13 cellular contexts compared by ENCODE assay signal in genomic region chr12:48288387-48289268, GRCh38.
A peak's percentile ranks its signal among the peaks of the same experiment; 100 is the strongest.
DNase-seq lines count a peak whose midpoint lies in the region; ATAC-seq and TF ChIP-seq lines count a peak whose summit lies in the region.
"Had no signal": no experiment of that assay in that cellular context is flagged by ENCODE, and none has a peak within 500 bp of the region (broad histone marks: within the 10 kb centered on the region; RNA-seq: fewer than 3 reads in every experiment).

No MANE protein-coding gene starts in this region.

- no peak overlapping the region for H3K4ac ChIP-seq in neuronal stem cell (ENCODE audit: low read length)

- ATAC-seq in GM23338 (no peak), left colon (peak; percentile 85)
- no peak for ATAC-seq in effector memory CD8-positive, alpha-beta T cell (replicated peaks)
- ATAC-seq: HCT116 had no signal

- no peaks in the 10 kb centered on the region for H3K79me1 ChIP-seq in neuronal stem cell (ENCODE audit: low read depth, low read length)

- H3K27ac ChIP-seq in GM23338 (ENCODE audit: low read depth) = no peak overlapping the region
- no peak overlapping the region for H3K27ac ChIP-seq in neuronal stem cell (replicated peaks; ENCODE audit: low read length)
- H3K27ac ChIP-seq: BLaER1 treated with 17β-estradiol and CSF1 and Interleukin-3, amounts not matched to agents 10 nM and 100 nM had no signal

- H2BK5ac ChIP-seq in neuronal stem cell (ENCODE audit: low read length) = no peak overlapping the region

- H3K4me1 ChIP-seq in GM23338 (ENCODE audit: insufficient read depth) = no peaks in the 10 kb centered on the region
- H3K4me1 ChIP-seq in neuronal stem cell (ENCODE audit: control insufficient read depth in 2 of 2, insufficient read depth in 1 of 2, low read depth in 1 of 2, low read length in 2 of 2) = peaks cover 0 to 4% of the 10 kb centered on the region in 2 donors

- WGBS in neuronal stem cell (ENCODE audit: extremely low coverage in 2 of 2, insufficient read length in 2 of 2, insufficient replicate concordance in 1 of 2), 2 donors = no CpG with 5 or more reads among the region's 6 CpGs

- H2AK5ac ChIP-seq in neuronal stem cell (ENCODE audit: low read depth, low read length) = no peak overlapping the region

- no peaks in the 10 kb centered on the region for H3F3A ChIP-seq in GM23338 (replicated peaks; ENCODE audit: low read depth)

- no peak overlapping the region for H3K18ac ChIP-seq in neuronal stem cell (ENCODE audit: low read length)

- no peak overlapping the region for H3K9ac ChIP-seq in neuronal stem cell (ENCODE audit: low read depth, low read length, poor library complexity)
- H3K9ac ChIP-seq: BLaER1 treated with 17β-estradiol and CSF1 and Interleukin-3, amounts not matched to agents 10 nM and 100 nM had no signal

- H3K4me2 ChIP-seq in GM23338 (no peak overlapping the region), neuronal stem cell (ENCODE audit: insufficient read depth, low read length, poor library complexity, severe bottlenecking) (no peak overlapping the region)
- H3K4me2 ChIP-seq: BLaER1 treated with 17β-estradiol and CSF1 and Interleukin-3, amounts not matched to agents 10 nM and 100 nM had no signal

- H3K9me3 ChIP-seq in neuronal stem cell (replicated peaks in 1 of 2; ENCODE audit: control insufficient read depth in 2 of 2, insufficient read depth in 1 of 2, low read depth in 1 of 2, low read length in 2 of 2) = no peaks in the 10 kb centered on the region

- H2BK15ac ChIP-seq in neuronal stem cell (ENCODE audit: low read length) = no peak overlapping the region

- no peaks in the 10 kb centered on the region; the same call in 2 of the 3 replicates for H3K9me3 Mint-ChIP-seq in GM23338
- H3K9me3 Mint-ChIP-seq in activated T-helper 2 cell treated with anti-CD3 and anti-CD28 coated beads, Interferon-gamma antibody, Interleukin-2, Interleukin-4, amounts not matched to agents 10 μg/mL and 5 μg/mL and 100 μg/mL, durations not matched to agents 14 hours and 24 hours and 36 hours = peaks cover 4% of the 10 kb centered on the region
- H3K9me3 Mint-ChIP-seq in effector memory CD8-positive, alpha-beta T cell = no peaks in the 10 kb centered on the region
- H3K9me3 Mint-ChIP-seq: CD4-positive, CD25-positive, alpha-beta regulatory T cell had no signal

- H4K91ac ChIP-seq in neuronal stem cell (ENCODE audit: low read depth, low read length, poor library complexity) = no peak overlapping the region

- no peak overlapping the region for H3K23ac ChIP-seq in neuronal stem cell (ENCODE audit: low read depth, low read length, poor library complexity)

- H3K4me3 ChIP-seq in GM23338 (no peak overlapping the region), neuronal stem cell (ENCODE audit: low read length in 2 of 2) (no peak overlapping the region)
- H3K4me3 ChIP-seq: BLaER1 treated with 17β-estradiol and CSF1 and Interleukin-3, amounts not matched to agents 10 nM and 100 nM had no signal

- no peaks in the 10 kb centered on the region for H3K36me3 Mint-ChIP-seq in GM23338 (ENCODE audit: low read depth)
- H3K36me3 Mint-ChIP-seq in activated T-helper 2 cell treated with anti-CD3 and anti-CD28 coated beads, Interferon-gamma antibody, Interleukin-2, Interleukin-4, amounts not matched to agents 10 μg/mL and 5 μg/mL and 100 μg/mL, durations not matched to agents 14 hours and 24 hours and 36 hours (ENCODE audit: low read depth) = no peaks in the 10 kb centered on the region
- no peaks in the 10 kb centered on the region for H3K36me3 Mint-ChIP-seq in effector memory CD8-positive, alpha-beta T cell (ENCODE audit: insufficient read depth)
- H3K36me3 Mint-ChIP-seq: CD4-positive, CD25-positive, alpha-beta regulatory T cell had no signal

- peaks cover 3% of the 10 kb centered on the region for H3K27me3 Mint-ChIP-seq in GM23338 (ENCODE audit: insufficient read depth, low read depth, poor library complexity)
- H3K27me3 Mint-ChIP-seq in activated T-helper 2 cell treated with anti-CD3 and anti-CD28 coated beads, Interferon-gamma antibody, Interleukin-2, Interleukin-4, amounts not matched to agents 10 μg/mL and 5 μg/mL and 100 μg/mL, durations not matched to agents 14 hours and 24 hours and 36 hours (ENCODE audit: low read depth) = peaks cover 7% of the 10 kb centered on the region
- peaks cover 18 to 20% of the 10 kb centered on the region in 2 donors for H3K27me3 Mint-ChIP-seq in effector memory CD8-positive, alpha-beta T cell

- intact Hi-C loops in left colon (cut with DNase I, micrococcal nuclease) = no loop called here
- intact Hi-C loops in activated T-helper 2 cell treated with anti-CD3 and anti-CD28 coated beads, Interferon-gamma antibody, Interleukin-2, Interleukin-4, amounts not matched to agents 10 μg/mL and 5 μg/mL and 100 μg/mL, durations not matched to agents 14 hours and 24 hours and 36 hours (cut with micrococcal nuclease) = no loop called here

- TF ChIP-seq CTCF in GM23338 (conservative IDR thresholded peaks at IDR 0.05; ENCODE audit: low read depth in 2 of 2) = no peak

- H3K14ac ChIP-seq in neuronal stem cell (ENCODE audit: low read length) = no peak overlapping the region

- no peak overlapping the region for H3K4me3 Mint-ChIP-seq in GM23338
- no peak overlapping the region for H3K4me3 Mint-ChIP-seq in activated T-helper 2 cell treated with anti-CD3 and anti-CD28 coated beads, Interferon-gamma antibody, Interleukin-2, Interleukin-4, amounts not matched to agents 10 μg/mL and 5 μg/mL and 100 μg/mL, durations not matched to agents 14 hours and 24 hours and 36 hours (ENCODE audit: low read depth)
- no peak overlapping the region for H3K4me3 Mint-ChIP-seq in effector memory CD8-positive, alpha-beta T cell
- H3K4me3 Mint-ChIP-seq: CD4-positive, CD25-positive, alpha-beta regulatory T cell had no signal

- no peak overlapping the region for H4K8ac ChIP-seq in neuronal stem cell (ENCODE audit: low read depth, low read length)

- H4K20me1 ChIP-seq in GM23338 (replicated peaks; ENCODE audit: insufficient read depth) = no peaks in the 10 kb centered on the region
- H4K20me1 ChIP-seq: BLaER1 treated with 17β-estradiol and CSF1 and Interleukin-3, amounts not matched to agents 10 nM and 100 nM had no signal

- H3K27ac Mint-ChIP-seq in GM23338 = no peak overlapping the region
- H3K27ac Mint-ChIP-seq in activated T-helper 2 cell treated with anti-CD3 and anti-CD28 coated beads, Interferon-gamma antibody, Interleukin-2, Interleukin-4, amounts not matched to agents 10 μg/mL and 5 μg/mL and 100 μg/mL, durations not matched to agents 14 hours and 24 hours and 36 hours = no peak overlapping the region
- no peak overlapping the region for H3K27ac Mint-ChIP-seq in effector memory CD8-positive, alpha-beta T cell
- H3K27ac Mint-ChIP-seq: CD4-positive, CD25-positive, alpha-beta regulatory T cell had no signal

- H3K36me3 ChIP-seq in GM23338 (ENCODE audit: insufficient read depth) (no peaks in the 10 kb centered on the region), neuronal stem cell (replicated peaks in 1 of 2; ENCODE audit: control insufficient read depth in 2 of 2, insufficient read depth in 2 of 2, low read length in 2 of 2) (no peaks in the 10 kb centered on the region)
- H3K36me3 ChIP-seq: BLaER1 treated with 17β-estradiol and CSF1 and Interleukin-3, amounts not matched to agents 10 nM and 100 nM had no signal

- no peak for DNase-seq in GM23338 (ENCODE audit: low spot score)
- DNase-seq in NCI-H69 (lab: John Stamatoyannopoulos, UW) = peak; percentile 11
- DNase-seq in left colon = no peak
- DNase-seq in neuronal stem cell (ENCODE audit: low spot score) = no peak
- no peak for DNase-seq in NCI-H187 treated with DMSO at 0.1 percent for 48 hours (lab: John Stamatoyannopoulos, UW)
- DNase-seq in activated T-helper 2 cell treated with anti-CD3 and anti-CD28 coated beads, Interferon-gamma antibody, Interleukin-2, Interleukin-4, amounts not matched to agents 10 μg/mL and 5 μg/mL and 100 μg/mL, durations not matched to agents 14 hours and 24 hours and 36 hours (ENCODE audit: low spot score) = no peak
- no peak for DNase-seq in effector memory CD8-positive, alpha-beta T cell
- DNase-seq: 8988T; ACHN; CD4-positive, CD25-positive, alpha-beta regulatory T cell; DMS53 had no signal

- H3K27me3 ChIP-seq in GM23338 (ENCODE audit: insufficient read depth) = peaks cover 19% of the 10 kb centered on the region
- H3K27me3 ChIP-seq in neuronal stem cell (ENCODE audit: control insufficient read depth in 3 of 3, insufficient read depth in 3 of 3, low read depth in 1 of 3, low read length in 3 of 3) = peaks cover 0 to 12% (median 0%) of the 10 kb centered on the region in 3 experiments
- H3K27me3 ChIP-seq: BLaER1 treated with 17β-estradiol and CSF1 and Interleukin-3, amounts not matched to agents 10 nM and 100 nM had no signal

- H2BK12ac ChIP-seq in neuronal stem cell (ENCODE audit: low read length) = no peak overlapping the region

- peaks cover 7% of the 10 kb centered on the region for H3K4me1 Mint-ChIP-seq in GM23338
- peaks cover 6% of the 10 kb centered on the region for H3K4me1 Mint-ChIP-seq in activated T-helper 2 cell treated with anti-CD3 and anti-CD28 coated beads, Interferon-gamma antibody, Interleukin-2, Interleukin-4, amounts not matched to agents 10 μg/mL and 5 μg/mL and 100 μg/mL, durations not matched to agents 14 hours and 24 hours and 36 hours (ENCODE audit: low read depth)
- peaks cover 10 to 12% of the 10 kb centered on the region in 2 donors for H3K4me1 Mint-ChIP-seq in effector memory CD8-positive, alpha-beta T cell (ENCODE audit: low read depth in 2 of 2)

- H2BK120ac ChIP-seq in neuronal stem cell (ENCODE audit: low read depth, low read length) = no peak overlapping the region

- no peaks in the 10 kb centered on the region for H3K79me2 ChIP-seq in GM23338 (replicated peaks; ENCODE audit: insufficient read depth)

- H3K9me2 ChIP-seq in GM23338 (ENCODE audit: insufficient read depth) = no peaks in the 10 kb centered on the region

- H2AFZ ChIP-seq in GM23338 = peak overlapping the region; percentile 29; the same call in 1 of the 2 replicates
- peak overlapping the region; percentile 6 for H2AFZ ChIP-seq in neuronal stem cell (ENCODE audit: low read length)

TF ChIP-seq in GM23338, 12 proteins besides CTCF, POLR2A, EP300 and RAD21 (continues in another document):
- TF ChIP-seq ZNF114 (CRISPR knock-in tag; IDR thresholded peaks at IDR 0.05) (no peak), ETS1 (IDR thresholded peaks at IDR 0.05) (no peak), ZNF331 (CRISPR knock-in tag; IDR thresholded peaks at IDR 0.05; ENCODE audit: low read depth) (no peak)
